ENCODE assay signal across 16 cellular contexts in genomic region chr4:66572949-66573348, GRCh38.
A peak's percentile ranks its signal among the peaks of the same experiment; 100 is the strongest.
DNase-seq lines count a peak whose midpoint lies in the region; ATAC-seq and TF ChIP-seq lines count a peak whose summit lies in the region.
"Had no signal": no experiment of that assay in that cellular context is flagged by ENCODE, and none has a peak within 500 bp of the region (broad histone marks: within the 10 kb centered on the region; RNA-seq: fewer than 3 reads in every experiment).

No MANE protein-coding gene starts in this region.

- DNase-seq in AG10803 (ENCODE audit: low read depth) (peak; percentile 58), IMR-90 (peak; percentile 43), astrocyte of the hippocampus (ENCODE audit: low read depth, low spot score) (peak; percentile 92), kidney tubule cell (ENCODE audit: low spot score) (peak; percentile 85), islet precursor cell (no peak)
- DNase-seq in effector memory CD8-positive, alpha-beta T cell, result no peak
- DNase-seq: adrenal gland; effector CD8-positive, alpha-beta T cell; NCI-H187; posterior cingulate gyrus; stimulated activated CD4-positive, alpha-beta T cell treated with anti-CD3 and anti-CD28 coated beads, Interleukin-1b, Interleukin-23, amount 100 ng/mL, for 48 hours had no signal

- no peak overlapping the region for H3K4me3 ChIP-seq in AG10803 (ENCODE audit: low read length)
- no peak overlapping the region for H3K4me3 ChIP-seq in IMR-90 (ENCODE audit: insufficient read depth, low read depth, low read length)
- H3K4me3 ChIP-seq: adrenal gland, BLaER1 had no signal

- intact Hi-C loops in IMR-90 (cut with micrococcal nuclease), result no loop called here

- no peaks in the 10 kb centered on the region for H3K9me1 ChIP-seq in IMR-90 (ENCODE audit: insufficient read depth, low read length)

- no peaks in the 10 kb centered on the region for H3K4me1 ChIP-seq in IMR-90 (ENCODE audit: control insufficient read depth, insufficient read depth, low read length)
- H3K4me1 ChIP-seq: BLaER1 had no signal

- TF ChIP-seq RAD21 in IMR-90 (IDR thresholded peaks at IDR 0.05; ENCODE audit: low read length), result no peak

- H3K9ac ChIP-seq in IMR-90 (ENCODE audit: low read depth, low read length), result no peak overlapping the region
- H3K9ac ChIP-seq: BLaER1 had no signal

- H2BK20ac ChIP-seq in IMR-90 (ENCODE audit: low read depth, low read length), result no peak overlapping the region

- no peak overlapping the region for H3K14ac ChIP-seq in IMR-90 (replicated peaks; ENCODE audit: low read depth, low read length)

- no peak overlapping the region for H2AK5ac ChIP-seq in IMR-90 (ENCODE audit: low read depth, low read length)

- dilution Hi-C loops in IMR-90 (cut with HindIII; ENCODE audit: low sequenced_read_pairs, unreplicated experiment), result no loop called here

- no peaks in the 10 kb centered on the region for H3K27me3 Mint-ChIP-seq in effector memory CD8-positive, alpha-beta T cell

- H3K27me3 ChIP-seq in IMR-90 (ENCODE audit: control insufficient read depth, insufficient read depth, low read length), result no peaks in the 10 kb centered on the region
- H3K27me3 ChIP-seq: adrenal gland, BLaER1 had no signal

- no peak overlapping the region for H3K4me2 ChIP-seq in IMR-90 (ENCODE audit: low read depth, low read length)
- H3K4me2 ChIP-seq: BLaER1 had no signal

- BruUV-seq in IMR-90 (replicated peaks; lab: Mats Ljungman, UMichigan), result no TSS peak

- no peak overlapping the region for H2AK9ac ChIP-seq in IMR-90 (replicated peaks; ENCODE audit: low read depth, low read length, poor library complexity)

- in situ Hi-C loops in IMR-90 (cut with MboI; ENCODE audit: low sequenced_read_pairs), result no loop called here

- H3K79me1 ChIP-seq in IMR-90 (ENCODE audit: low read depth in 1 of 2, low read length in 2 of 2), result no peaks in the 10 kb centered on the region

- no peak overlapping the region for H4K91ac ChIP-seq in IMR-90 (ENCODE audit: insufficient read depth, low read depth, low read length)

- POLR2A ChIA-PET in IMR-90 (lab: Charles Lee; ENCODE audit: unreplicated experiment), result no interaction called here

- H3K56ac ChIP-seq in IMR-90 (ENCODE audit: extremely low read depth, insufficient read depth, low read length), result no peak overlapping the region

- no peaks in the 10 kb centered on the region for H3K36me3 Mint-ChIP-seq in effector memory CD8-positive, alpha-beta T cell (ENCODE audit: insufficient read depth)
- H3K36me3 Mint-ChIP-seq: stimulated activated effector memory CD8-positive, alpha-beta T cell treated with anti-CD3 and anti-CD28 coated beads, Interleukin-12 subunit alpha, Interleukin-12 subunit beta, amount 100 ng/mL, for 72 hours had no signal

- no peak overlapping the region for H3K18ac ChIP-seq in IMR-90 (ENCODE audit: low read depth, low read length)

- H3K36me3 ChIP-seq in IMR-90 (ENCODE audit: control insufficient read depth, insufficient read depth, low read length), result no peaks in the 10 kb centered on the region
- H3K36me3 ChIP-seq: adrenal gland, BLaER1 had no signal

- H3K9me3 Mint-ChIP-seq in effector memory CD8-positive, alpha-beta T cell, result peaks cover 7 to 12% of the 10 kb centered on the region in 2 donors

- no peak overlapping the region for H3K27ac ChIP-seq in IMR-90 (ENCODE audit: insufficient read depth, low read length)
- H3K27ac ChIP-seq: adrenal gland, BLaER1 had no signal

- CTCF ChIA-PET in IMR-90 (lab: Yijun Ruan, JAX), result no interaction called here

- H2BK120ac ChIP-seq in IMR-90 (ENCODE audit: low read depth, low read length), result 0 out of 2 replicates have a peak overlapping the region, but pooled peaks have one; percentile 1

- peaks cover 3% of the 10 kb centered on the region; the same call in 1 of the 2 replicates for H3K9me3 ChIP-seq in IMR-90 (ENCODE audit: control insufficient read depth, insufficient read depth, low read length)
- H3K9me3 ChIP-seq: adrenal gland, BLaER1 had no signal

- H2BK15ac ChIP-seq in IMR-90 (ENCODE audit: low read depth, low read length), result no peak overlapping the region

- no peak for TF ChIP-seq POLR2A in IMR-90 (IDR thresholded peaks at IDR 0.05; ENCODE audit: low read depth, low read length)

- H4K5ac ChIP-seq in IMR-90 (ENCODE audit: low read depth, low read length), result no peak overlapping the region

- TF ChIP-seq CTCF in AG10803 (conservative IDR thresholded peaks at IDR 0.05; ENCODE audit: low read length) (no peak), IMR-90 (conservative IDR thresholded peaks at IDR 0.05; ENCODE audit: low read depth, low read length) (no peak)

- ATAC-seq in IMR-90 (ENCODE audit: low read depth) (no peak), GM18517 (IDR thresholded peaks at IDR 0.05; ENCODE audit: unreplicated experiment) (no peak), GM21367 (IDR thresholded peaks at IDR 0.05; ENCODE audit: unreplicated experiment) (no peak)
- ATAC-seq in effector memory CD8-positive, alpha-beta T cell (replicated peaks), result no peak
- ATAC-seq: activated CD4-positive, CD25-positive, alpha-beta regulatory T cell treated with anti-CD3 and anti-CD28 coated beads, Interleukin-2, amount 50 U/mL, for 24 hours; stimulated activated effector memory CD8-positive, alpha-beta T cell treated with anti-CD3 and anti-CD28 coated beads, Interleukin-12 subunit alpha, Interleukin-12 subunit beta, amount 100 ng/mL, for 72 hours had no signal

- no CpG with 5 or more reads among the region's 2 CpGs for WGBS in IMR-90 (ENCODE audit: extremely low coverage in 2 of 2, insufficient read length in 1 of 2), 2 experiments

- H3K27ac Mint-ChIP-seq in effector memory CD8-positive, alpha-beta T cell, result no peak overlapping the region
- H3K27ac Mint-ChIP-seq: stimulated activated effector memory CD8-positive, alpha-beta T cell treated with anti-CD3 and anti-CD28 coated beads, Interleukin-12 subunit alpha, Interleukin-12 subunit beta, amount 100 ng/mL, for 72 hours had no signal

- no peak overlapping the region for H3K4ac ChIP-seq in IMR-90 (ENCODE audit: low read depth, low read length)

- H3K23ac ChIP-seq in IMR-90 (ENCODE audit: low read depth, low read length), result no peak overlapping the region

- H2BK5ac ChIP-seq in IMR-90 (ENCODE audit: low read depth, low read length, poor library complexity, severe bottlenecking), result no peak overlapping the region

- H4K8ac ChIP-seq in IMR-90 (ENCODE audit: low read depth in 2 of 2, low read length in 2 of 2), result no peak overlapping the region

- H3K4me1 Mint-ChIP-seq in effector memory CD8-positive, alpha-beta T cell (ENCODE audit: low read depth in 2 of 2), result no peaks in the 10 kb centered on the region
- H3K4me1 Mint-ChIP-seq: stimulated activated effector memory CD8-positive, alpha-beta T cell treated with anti-CD3 and anti-CD28 coated beads, Interleukin-12 subunit alpha, Interleukin-12 subunit beta, amount 100 ng/mL, for 72 hours had no signal

- no peak overlapping the region for H3K4me3 Mint-ChIP-seq in effector memory CD8-positive, alpha-beta T cell
- H3K4me3 Mint-ChIP-seq: stimulated activated effector memory CD8-positive, alpha-beta T cell treated with anti-CD3 and anti-CD28 coated beads, Interleukin-12 subunit alpha, Interleukin-12 subunit beta, amount 100 ng/mL, for 72 hours had no signal

- H2AFZ ChIP-seq in IMR-90 (replicated peaks; ENCODE audit: low read length, poor library complexity), result no peak overlapping the region

- H4K20me1 ChIP-seq in IMR-90 (ENCODE audit: insufficient read depth, low read length), result no peaks in the 10 kb centered on the region
- H4K20me1 ChIP-seq: BLaER1 had no signal

TF ChIP-seq in IMR-90, 13 proteins besides CTCF, POLR2A, EP300 and RAD21:
- TF ChIP-seq ELK1 (IDR thresholded peaks at IDR 0.05; ENCODE audit: borderline replicate concordance, low read depth, low read length) (no peak), CHD1 (IDR thresholded peaks at IDR 0.05; ENCODE audit: low read depth, low read length) (no peak), SMC3 (IDR thresholded peaks at IDR 0.05; ENCODE audit: low read depth, low read length) (no peak), BHLHE40 (IDR thresholded peaks at IDR 0.05; ENCODE audit: low read depth, low read length) (no peak), RFX5 (IDR thresholded peaks at IDR 0.05; ENCODE audit: low read depth, low read length) (no peak), RCOR1 (IDR thresholded peaks at IDR 0.05; ENCODE audit: insufficient replicate concordance, low read length) (no peak), FOS (IDR thresholded peaks at IDR 0.05; ENCODE audit: low read depth, low read length) (no peak), MAFK (IDR thresholded peaks at IDR 0.05; ENCODE audit: low read depth, low read length) (no peak)

Comparison
In these comparisons a context has a peak if more than half of its experiments do, and no peak if none do; other contexts are left out.
1. DNase-seq: peak in AG10803 (single experiment), IMR-90 (single experiment), astrocyte of the hippocampus (single experiment) and kidney tubule cell (single experiment); none in effector memory CD8-positive, alpha-beta T cell (0 of 3) and islet precursor cell (single experiment).